In the genomic region with DNA sequence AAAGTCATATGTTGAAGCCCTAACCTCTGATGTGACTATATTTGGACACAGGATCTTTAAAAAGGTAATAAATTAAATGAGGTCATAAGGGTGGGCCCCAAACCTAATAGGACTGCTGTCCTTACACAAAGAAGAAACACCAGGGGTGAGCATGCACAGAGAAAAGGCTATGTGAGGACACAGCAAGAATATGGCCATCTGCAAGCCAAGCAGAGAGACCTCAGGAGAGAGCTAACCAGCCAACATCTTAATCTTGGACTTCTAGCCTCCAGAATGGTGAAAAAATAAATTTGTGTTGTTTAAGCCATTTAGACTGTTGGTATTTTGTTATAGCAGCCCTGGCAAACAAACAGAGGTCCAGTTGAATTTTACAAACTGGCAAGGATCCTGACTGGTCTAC, we compare ENCODE assay signal across 22 cellular contexts.
"Had no signal": no experiment of that assay in that cellular context is flagged by ENCODE, and none has a peak within 500 bp of the region (broad histone marks: within the 10 kb centered on the region; RNA-seq: fewer than 3 reads in every experiment).

No MANE protein-coding gene starts in this region.

- H3K9me3 ChIP-seq: upper lobe of left lung had no signal

- H3K36me3 Mint-ChIP-seq: neural progenitor cell had no signal

- H3K27me3 ChIP-seq: neural progenitor cell, spleen, upper lobe of left lung had no signal

- H3K36me3 ChIP-seq: neural progenitor cell, spleen, upper lobe of left lung had no signal

- H3K4me1 ChIP-seq: neural progenitor cell, spleen had no signal

- H3K27me3 Mint-ChIP-seq: activated CD4-positive, alpha-beta memory T cell treated with anti-CD3 and anti-CD28 coated beads, Interleukin-2, amount 10 ng/mL, durations not matched to agents 7 days and 5 days; activated CD4-positive, alpha-beta T cell treated with anti-CD3 and anti-CD28 coated beads, Interleukin-2, amount 10 ng/mL, durations not matched to agents 7 days and 5 days; activated naive CD8-positive, alpha-beta T cell treated with anti-CD3 and anti-CD28 coated beads for 36 hours; memory B cell; naive thymus-derived CD4-positive, alpha-beta T cell had no signal

- H3K4me1 Mint-ChIP-seq: memory B cell, neural progenitor cell, WTC11 had no signal

- ATAC-seq: esophagus mucosa; left colon; naive thymus-derived CD4-positive, alpha-beta T cell; WTC11 had no signal

- H3K4me2 ChIP-seq: neural progenitor cell had no signal

- H3K4me3 ChIP-seq: neural progenitor cell, spleen, upper lobe of left lung had no signal

- H3K27ac ChIP-seq: neural progenitor cell, spleen had no signal

- H3K27ac Mint-ChIP-seq: activated CD4-positive, alpha-beta memory T cell treated with anti-CD3 and anti-CD28 coated beads, Interleukin-2, amount 10 ng/mL, durations not matched to agents 7 days and 5 days; activated CD4-positive, alpha-beta T cell treated with anti-CD3 and anti-CD28 coated beads, Interleukin-2, amount 10 ng/mL, durations not matched to agents 7 days and 5 days; activated naive CD4-positive, alpha-beta T cell treated with anti-CD3 and anti-CD28 coated beads for 36 hours; endodermal cell; memory B cell; naive thymus-derived CD4-positive, alpha-beta T cell; neural progenitor cell; WTC11 had no signal

- DNase-seq: activated CD4-positive, alpha-beta memory T cell treated with anti-CD3 and anti-CD28 coated beads, Interleukin-2, amount 10 ng/mL, durations not matched to agents 7 days and 5 days; activated CD4-positive, alpha-beta T cell treated with anti-CD3 and anti-CD28 coated beads for 1 hour; activated CD4-positive, alpha-beta T cell treated with anti-CD3 and anti-CD28 coated beads, Interleukin-2, amount 10 ng/mL, durations not matched to agents 7 days and 5 days; activated CD8-positive, alpha-beta memory T cell treated with anti-CD3 and anti-CD28 coated beads, Interleukin-2, amount 50 U/mL, for 48 hours; activated effector memory CD4-positive, alpha-beta T cell treated with anti-CD3 and anti-CD28 coated beads, Interleukin-2, amount 50 U/mL, for 16 hours; activated naive CD4-positive, alpha-beta T cell treated with anti-CD3 and anti-CD28 coated beads for 36 hours; activated naive CD8-positive, alpha-beta T cell treated with anti-CD3 and anti-CD28 coated beads for 36 hours; central memory CD4-positive, alpha-beta T cell; endodermal cell; foreskin melanocyte; left colon; midbrain; naive thymus-derived CD4-positive, alpha-beta T cell; posterior cingulate gyrus; spleen; stimulated activated naive CD4-positive, alpha-beta T cell treated with Interleukin-2 at 50 U/mL for 16 hours; T-helper 2 cell; upper lobe of left lung had no signal

- H2AFZ ChIP-seq: neural progenitor cell had no signal

- H3K4me3 Mint-ChIP-seq: activated CD4-positive, alpha-beta memory T cell treated with anti-CD3 and anti-CD28 coated beads, Interleukin-2, amount 10 ng/mL, durations not matched to agents 7 days and 5 days; activated CD4-positive, alpha-beta T cell treated with anti-CD3 and anti-CD28 coated beads, Interleukin-2, amount 10 ng/mL, durations not matched to agents 7 days and 5 days; activated naive CD4-positive, alpha-beta T cell treated with anti-CD3 and anti-CD28 coated beads for 36 hours; activated naive CD8-positive, alpha-beta T cell treated with anti-CD3 and anti-CD28 coated beads for 36 hours; endodermal cell; memory B cell; naive thymus-derived CD4-positive, alpha-beta T cell; neural progenitor cell; WTC11 had no signal
